In the genomic region with DNA sequence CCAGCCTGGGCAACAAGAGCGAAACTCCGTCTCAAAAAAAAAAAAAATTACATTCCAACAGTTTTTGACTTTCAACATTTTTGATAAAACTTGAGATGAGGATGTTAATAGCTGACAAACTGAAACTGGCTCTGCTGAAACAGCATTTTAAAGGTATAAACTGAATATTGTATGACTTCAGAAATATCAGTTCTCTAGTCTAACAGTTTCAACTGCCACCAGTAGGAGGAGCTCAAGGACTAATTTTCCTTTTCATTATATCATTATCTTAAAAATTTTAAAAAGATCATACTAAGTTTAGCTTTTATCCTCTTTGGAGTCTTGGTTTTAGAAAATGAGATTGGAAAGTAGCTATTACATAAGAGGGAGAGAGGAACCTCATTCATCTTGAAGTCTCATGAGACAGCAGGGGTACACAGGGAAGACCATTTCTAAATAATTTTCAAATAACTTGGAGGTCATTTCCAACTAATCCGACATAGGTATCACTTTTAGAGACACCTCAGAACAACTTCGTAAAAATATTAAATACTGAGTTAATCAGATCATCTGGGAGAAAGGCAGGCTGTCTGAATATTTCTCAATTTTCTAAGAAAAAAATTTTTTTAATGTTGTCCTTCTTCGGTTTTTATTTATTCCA, we compare ENCODE assay signal across 9 cellular contexts. TPM values are rescaled to one million over a fixed set of nuclear protein-coding genes. Genes with fewer than 3 reads are reported as not detected.
A peak's percentile ranks its signal among the peaks of the same experiment; 100 is the strongest.
DNase-seq lines count a peak whose midpoint lies in the region; ATAC-seq and TF ChIP-seq lines count a peak whose summit lies in the region.
"Had no signal": no experiment of that assay in that cellular context is flagged by ENCODE, and none has a peak within 500 bp of the region (broad histone marks: within the 10 kb centered on the region; RNA-seq: fewer than 3 reads in every experiment).

No MANE protein-coding gene starts in this region.

- H3K4me3 Mint-ChIP-seq in activated CD4-positive, alpha-beta T cell treated with anti-CD3 and anti-CD28 coated beads, Interleukin-2, amount 10 ng/mL, durations not matched to agents 7 days and 5 days: no peak overlapping the region

- DNase-seq in AG04450 (ENCODE audit: low read depth, low spot score) (no peak), EL (peak; percentile 48), NCI-H2029 treated with DMSO at 0.1 percent for 48 hours (lab: John Stamatoyannopoulos, UW) (peak; percentile 33), fibroblast of the aortic adventitia (ENCODE audit: low read depth) (peak; percentile 70), retinal pigment epithelial cell (ENCODE audit: low read depth) (no peak), MG63 (no peak)
- DNase-seq in activated CD4-positive, alpha-beta T cell treated with anti-CD3 and anti-CD28 coated beads, Interleukin-2, amount 10 ng/mL, durations not matched to agents 7 days and 5 days: peak; percentile 72

- H3K36me3 ChIP-seq in MG63: peaks cover 31% of the 10 kb centered on the region

- H3K27ac ChIP-seq in AG04450 (ENCODE audit: low read depth, low read length): no peak overlapping the region
- H3K27ac ChIP-seq: skin epidermis had no signal

- TF ChIP-seq CTCF in AG04450 (IDR thresholded peaks at IDR 0.05; ENCODE audit: low read depth, low read length): peak; percentile 76
- peak; percentile 68 for TF ChIP-seq CTCF in fibroblast of the aortic adventitia (IDR thresholded peaks at IDR 0.05; ENCODE audit: insufficient read depth, low read length)
- peak; percentile 68 for TF ChIP-seq CTCF in retinal pigment epithelial cell (conservative IDR thresholded peaks at IDR 0.05; ENCODE audit: low read depth, low read length)

- no peak overlapping the region for H3K27ac Mint-ChIP-seq in activated CD4-positive, alpha-beta T cell treated with anti-CD3 and anti-CD28 coated beads, Interleukin-2, amount 10 ng/mL, durations not matched to agents 7 days and 5 days

- H3K27me3 ChIP-seq in AG04450 (ENCODE audit: control insufficient read depth, insufficient read depth, low read length): no peaks in the 10 kb centered on the region
- no peaks in the 10 kb centered on the region for H3K27me3 ChIP-seq in MG63

- H3K4me3 ChIP-seq in AG04450 (ENCODE audit: low read depth, low read length) (no peak overlapping the region), fibroblast of the aortic adventitia (ENCODE audit: low read depth, low read length) (no peak overlapping the region), retinal pigment epithelial cell (ENCODE audit: low read length) (no peak overlapping the region), MG63 (no peak overlapping the region)
- H3K4me3 ChIP-seq: skin epidermis had no signal

- peaks cover 35% of the 10 kb centered on the region for H3K36me3 Mint-ChIP-seq in activated CD4-positive, alpha-beta T cell treated with anti-CD3 and anti-CD28 coated beads, Interleukin-2, amount 10 ng/mL, durations not matched to agents 7 days and 5 days (ENCODE audit: low read depth)

- no peaks in the 10 kb centered on the region for H3K27me3 Mint-ChIP-seq in activated CD4-positive, alpha-beta T cell treated with anti-CD3 and anti-CD28 coated beads, Interleukin-2, amount 10 ng/mL, durations not matched to agents 7 days and 5 days

- POLR2A ChIA-PET in AG04450 (lab: Yijun Ruan, JAX): interaction anchor here (0.7 kb wide), 1 partner anchor 471 kb away, joined by 3 read pairs; no protein-coding TSS in a partner anchor
- POLR2A ChIA-PET in activated CD4-positive, alpha-beta T cell treated with anti-CD3 and anti-CD28 coated beads, Interleukin-2, amount 10 ng/mL, durations not matched to agents 7 days and 5 days (lab: Charles Lee): interaction anchor here (0.6 to 1.6 kb wide), 3 partner anchors 35 to 469 kb away, joined by 3 to 13 read pairs (median 6); no protein-coding TSS in a partner anchor

- no peak for ATAC-seq in HG03565 (IDR thresholded peaks at IDR 0.05; ENCODE audit: unreplicated experiment)

- H3K9me3 ChIP-seq in AG04450 (ENCODE audit: control insufficient read depth, insufficient read depth, low read length) (no peaks in the 10 kb centered on the region), MG63 (no peaks in the 10 kb centered on the region)

- peaks cover 14% of the 10 kb centered on the region for H3K4me1 Mint-ChIP-seq in activated CD4-positive, alpha-beta T cell treated with anti-CD3 and anti-CD28 coated beads, Interleukin-2, amount 10 ng/mL, durations not matched to agents 7 days and 5 days

- CTCF ChIA-PET in AG04450 (lab: Charles Lee): interaction anchor here (0.6 to 2.4 kb wide), 77 partner anchors 8 to 1925 kb away, joined by 3 to 31 read pairs (median 4); a partner anchor contains a TSS
- CTCF ChIA-PET in activated CD4-positive, alpha-beta T cell treated with anti-CD3 and anti-CD28 coated beads, Interleukin-2, amount 10 ng/mL, durations not matched to agents 7 days and 5 days (lab: Charles Lee): interaction anchor here (0.6 to 2.6 kb wide), 36 partner anchors 9 to 1913 kb away, joined by 3 to 50 read pairs (median 4); a partner anchor contains a TSS

- H3K9me3 Mint-ChIP-seq in activated CD4-positive, alpha-beta T cell treated with anti-CD3 and anti-CD28 coated beads, Interleukin-2, amount 10 ng/mL, durations not matched to agents 7 days and 5 days: no peaks in the 10 kb centered on the region

RNA-seq across cellular contexts. Expression of a gene that starts 37.6 kb away (rescaled TPM):
- 22.8 and 27.3 TPM in 2 replicates for polyA plus RNA-seq in AG04450 (2011; rRNA removed)
- 20.6 and 25.9 TPM in 2 replicates for polyA minus RNA-seq in AG04450 (2011; rRNA and poly(A)+ RNA removed)
- 100 to 1,000 TPM; 110 to 111 TPM for total RNA-seq in activated CD4-positive, alpha-beta T cell treated with anti-CD3 and anti-CD28 coated beads, Interleukin-2, amount 10 ng/mL, durations not matched to agents 7 days and 5 days
- total RNA-seq in fibroblast of the aortic adventitia (ENCODE audit: low replicate concordance): 13.2 and 39.1 TPM in 2 replicates
- total RNA-seq in MG63 (2014; rRNA removed; shearing (Covaris generic); ENCODE audit: low replicate concordance): 57.0 and 57.1 TPM in 2 replicates

Comparison
In these comparisons a context has a peak if more than half of its experiments do, and no peak if none do; other contexts are left out.
1. DNase-seq: peak in EL (single experiment), NCI-H2029 treated with DMSO at 0.1 percent for 48 hours (single experiment), activated CD4-positive, alpha-beta T cell treated with anti-CD3 and anti-CD28 coated beads, Interleukin-2, amount 10 ng/mL, durations not matched to agents 7 days and 5 days (single experiment) and fibroblast of the aortic adventitia (single experiment); none in AG04450 (single experiment), retinal pigment epithelial cell (single experiment) and MG63 (single experiment).
2. Peak in every context shown above with its lines, with median percentiles within 50 percentile points of each other: CTCF ChIP-seq.